In genomic region chr1:179814513-179814838, GRCh38 we compare ENCODE assay signal across 9 cellular contexts.
DNase-seq lines count a peak whose midpoint lies in the region; ATAC-seq, FAIRE-seq and TF ChIP-seq lines count a peak whose summit lies in the region.
"Had no signal": no experiment of that assay in that cellular context is flagged by ENCODE, and none has a peak within 500 bp of the region (broad histone marks: within the 10 kb centered on the region; RNA-seq: fewer than 3 reads in every experiment).

No MANE protein-coding gene starts in this region.

- no peak for TF ChIP-seq CTCF in astrocyte (IDR thresholded peaks at IDR 0.05; ENCODE audit: insufficient read depth, low read depth, low read length)
- TF ChIP-seq CTCF in kidney (IDR thresholded peaks at IDR 0.05; ENCODE audit: borderline replicate concordance, extremely low read depth, insufficient read depth): no peak
- no peak for TF ChIP-seq CTCF in tibial artery (IDR thresholded peaks at IDR 0.05)

- H3K27me3 Mint-ChIP-seq in activated T-cell treated with anti-CD3 and anti-CD28 coated beads, Interleukin-2, amount 50 U/mL, for 72 hours (ENCODE audit: low read depth): no peaks in the 10 kb centered on the region
- H3K27me3 Mint-ChIP-seq in astrocyte (ENCODE audit: low read depth, unreplicated experiment): peaks cover 64% of the 10 kb centered on the region

- H3K9me3 ChIP-seq in astrocyte (ENCODE audit: insufficient read depth, low read depth, low read length) (no peaks in the 10 kb centered on the region), kidney (ENCODE audit: control insufficient read depth in 1 of 2, low read length in 2 of 2) (no peaks in the 10 kb centered on the region), tibial artery (no peaks in the 10 kb centered on the region)

- peak overlapping the region; percentile 81 to 90 for H3K4me3 Mint-ChIP-seq in activated T-cell treated with anti-CD3 and anti-CD28 coated beads, Interleukin-2, amount 50 U/mL, for 72 hours
- peak overlapping the region; percentile 82 for H3K4me3 Mint-ChIP-seq in astrocyte (ENCODE audit: unreplicated experiment)

- intact Hi-C loops in kidney (cut with DNase I) (loop anchor here (5.0 kb wide), 1 partner anchor 107 kb away; no protein-coding TSS in a partner anchor), tibial artery (cut with DNase I; ENCODE audit: low total_unique reads) (loop anchor here (5.0 kb wide), 1 partner anchor 107 kb away; no protein-coding TSS in a partner anchor)

- H3K27me3 ChIP-seq in astrocyte (ENCODE audit: insufficient read depth, low read length) (peaks cover 36% of the 10 kb centered on the region), tibial artery (peaks cover 0 to 26% of the 10 kb centered on the region in 2 donors)

- H3K36me3 Mint-ChIP-seq in activated T-cell treated with anti-CD3 and anti-CD28 coated beads, Interleukin-2, amount 50 U/mL, for 72 hours (ENCODE audit: insufficient read depth in 2 of 2): no peaks in the 10 kb centered on the region
- peaks cover 3% of the 10 kb centered on the region for H3K36me3 Mint-ChIP-seq in astrocyte (ENCODE audit: low read depth, unreplicated experiment)

- DNase-seq in activated T-cell treated with anti-CD3 and anti-CD28 coated beads, Interleukin-2, amount 50 U/mL, for 72 hours: no peak
- DNase-seq in activated T-cell treated with anti-CD3 and anti-CD28 coated beads for 4 hours: no peak
- no peak for DNase-seq in astrocyte (ENCODE audit: low read depth)
- peak; percentile 85 for DNase-seq in kidney
- DNase-seq in tibial artery: peak in 1 of 2 donors; percentile 74
- no peak for DNase-seq in HCEC 1CT
- DNase-seq in NCI-H1092 (lab: John Stamatoyannopoulos, UW): no peak

- peak overlapping the region; percentile 94 for H3K4me2 ChIP-seq in astrocyte (ENCODE audit: low read length)

- FAIRE-seq in astrocyte (lab: Jason Lieb, UNC): no peak
- FAIRE-seq in kidney (lab: Jason Lieb, UNC): no peak
- FAIRE-seq: colon had no signal

- peak overlapping the region; percentile 28 for H3K9ac ChIP-seq in astrocyte (ENCODE audit: low read length)
- H3K9ac ChIP-seq in kidney (ENCODE audit: low read length in 2 of 2): peak overlapping the region in 1 of 2 donors; percentile 56

- H3K36me3 ChIP-seq in astrocyte (ENCODE audit: insufficient read depth, low read length): no peaks in the 10 kb centered on the region
- no peaks in the 10 kb centered on the region for H3K36me3 ChIP-seq in kidney (ENCODE audit: control insufficient read depth in 1 of 2, insufficient read depth in 2 of 2, low read length in 2 of 2)
- H3K36me3 ChIP-seq in tibial artery: no peaks in the 10 kb centered on the region

- H3K79me2 ChIP-seq in astrocyte (ENCODE audit: insufficient read depth, low read length): no peaks in the 10 kb centered on the region

- H3K27ac ChIP-seq in astrocyte (ENCODE audit: low read depth, low read length): no peak overlapping the region
- H3K27ac ChIP-seq in kidney (ENCODE audit: low read depth in 2 of 2, low read length in 2 of 2): peak overlapping the region in 1 of 2 donors; percentile 22
- H3K27ac ChIP-seq in tibial artery: no peak overlapping the region

- ATAC-seq in activated T-cell treated with anti-CD3 and anti-CD28 coated beads, Interleukin-2, amount 50 U/mL, for 72 hours (replicated peaks in 1 of 2): peak; percentile 48 to 50
- peak; percentile 19 for ATAC-seq in HG03378 (IDR thresholded peaks at IDR 0.05; ENCODE audit: unreplicated experiment)

- peaks cover 15% of the 10 kb centered on the region for H3K4me1 Mint-ChIP-seq in activated T-cell treated with anti-CD3 and anti-CD28 coated beads, Interleukin-2, amount 50 U/mL, for 72 hours (ENCODE audit: low read depth)
- H3K4me1 Mint-ChIP-seq in astrocyte (ENCODE audit: low read depth, unreplicated experiment): peaks cover 10% of the 10 kb centered on the region

- H3K27ac Mint-ChIP-seq in activated T-cell treated with anti-CD3 and anti-CD28 coated beads, Interleukin-2, amount 50 U/mL, for 72 hours: no peak overlapping the region
- no peak overlapping the region for H3K27ac Mint-ChIP-seq in astrocyte (ENCODE audit: unreplicated experiment)

- H3K4me3 ChIP-seq in astrocyte (ENCODE audit: insufficient read depth, low read depth, low read length) (peak overlapping the region; percentile 64), kidney (ENCODE audit: low read length in 2 of 2) (peak overlapping the region; percentile 83 to 89), tibial artery (peak overlapping the region; percentile 29 to 50)

- peak overlapping the region; percentile 88 for H2AFZ ChIP-seq in astrocyte (ENCODE audit: low read depth, low read length)

- H3K4me1 ChIP-seq in astrocyte (ENCODE audit: insufficient read depth, low read length) (peaks cover 18% of the 10 kb centered on the region), kidney (ENCODE audit: control insufficient read depth in 1 of 2, insufficient read depth in 1 of 2, low read depth in 1 of 2, low read length in 2 of 2) (peaks cover 8 to 13% of the 10 kb centered on the region in 2 donors), tibial artery (peaks cover 0 to 19% (median 12%) of the 10 kb centered on the region in 4 donors)

- H3K9me3 Mint-ChIP-seq in activated T-cell treated with anti-CD3 and anti-CD28 coated beads, Interleukin-2, amount 50 U/mL, for 72 hours: no peaks in the 10 kb centered on the region
- no peaks in the 10 kb centered on the region for H3K9me3 Mint-ChIP-seq in astrocyte (ENCODE audit: unreplicated experiment)

- no peaks in the 10 kb centered on the region for H4K20me1 ChIP-seq in astrocyte (ENCODE audit: insufficient read depth, low read length)
